In the genomic region with DNA sequence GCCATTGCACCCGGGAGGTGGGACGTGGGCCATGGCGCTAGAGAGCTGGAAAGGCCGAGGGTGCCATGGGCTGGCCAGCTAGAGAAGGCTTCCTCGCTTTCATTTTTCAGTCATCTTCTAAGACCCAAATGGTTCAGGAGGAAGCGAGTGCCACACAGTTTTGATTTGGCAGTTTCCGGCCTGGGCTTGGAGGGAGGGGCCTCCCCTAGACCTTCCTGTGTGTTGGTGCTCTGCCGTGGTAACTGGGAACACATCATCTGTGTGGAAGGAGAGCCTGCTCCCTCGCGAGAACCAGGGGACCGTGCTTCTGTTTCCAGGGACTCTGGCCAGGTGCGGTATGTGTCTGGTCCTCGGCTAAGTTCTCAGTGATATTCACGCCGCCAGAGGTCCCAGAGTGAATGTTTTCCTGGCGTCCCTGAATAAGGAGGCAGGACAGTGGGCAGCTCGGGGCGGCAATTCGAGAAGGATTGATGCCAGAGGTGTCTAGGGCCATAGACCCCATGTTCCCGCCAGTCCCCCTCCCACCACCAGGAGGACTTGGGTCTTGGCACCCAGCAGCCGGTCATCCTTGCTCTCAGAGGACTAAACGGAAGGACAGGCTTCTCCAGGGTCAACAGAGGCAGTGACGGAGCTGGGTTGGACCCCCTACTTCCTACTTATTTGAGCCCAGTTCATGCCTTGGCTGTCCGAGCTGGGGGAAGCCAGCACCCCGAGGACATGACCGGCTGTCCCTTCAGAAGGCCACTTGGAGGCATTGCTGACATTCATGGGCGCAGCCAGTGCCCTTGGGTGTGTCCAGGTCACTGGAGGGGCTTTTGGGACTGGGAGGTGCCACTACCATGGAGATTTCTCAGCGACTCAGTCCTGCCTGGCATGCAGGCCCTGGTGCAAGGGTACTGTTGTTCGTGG, we compare ENCODE assay signal across 9 cellular contexts. TPM values are rescaled to one million over a fixed set of nuclear protein-coding genes. Genes with fewer than 3 reads are reported as not detected.
DNase-seq lines count a peak whose midpoint lies in the region; ATAC-seq, FAIRE-seq and TF ChIP-seq lines count a peak whose summit lies in the region.
"Had no signal": no experiment of that assay in that cellular context is flagged by ENCODE, and none has a peak within 500 bp of the region (broad histone marks: within the 10 kb centered on the region; RNA-seq: fewer than 3 reads in every experiment).

No MANE protein-coding gene starts in this region.

- ATAC-seq in HG02852 (IDR thresholded peaks at IDR 0.05; ENCODE audit: unreplicated experiment), result no peak
- ATAC-seq in HG03521 (IDR thresholded peaks at IDR 0.05; ENCODE audit: unreplicated experiment), result no peak

- FAIRE-seq in GM12892 (lab: Jason Lieb, UNC), result peak; percentile 61
- FAIRE-seq: astrocyte had no signal

- DNase-seq in GM12892 (ENCODE audit: insufficient read length) (peak; percentile 65), choroid plexus epithelial cell (ENCODE audit: low read depth) (no peak), HPDE6-E6E7 (ENCODE audit: extremely low spot score) (no peak), thyroid gland (no peak)
- peak; percentile 51 to 61 for DNase-seq in activated CD4-positive, alpha-beta T cell treated with anti-CD3 and anti-CD28 coated beads for 4 hours
- DNase-seq in stimulated activated CD4-positive, alpha-beta T cell treated with anti-CD3 and anti-CD28 coated beads, Interleukin-2, amount 100 ng/mL, for 48 hours, result peak; percentile 33 to 41

- H3K36me3 ChIP-seq in thyroid gland, result no peaks in the 10 kb centered on the region

- WGBS in thyroid gland, 2 donors, result 85 to 86% methylated on average over 16 to 18 of the region's 29 CpGs

- no peaks in the 10 kb centered on the region for H3K9me3 ChIP-seq in thyroid gland

- TF ChIP-seq CTCF in choroid plexus epithelial cell (conservative IDR thresholded peaks at IDR 0.05; ENCODE audit: low read depth, low read length) (peak; percentile 4), thyroid gland (IDR thresholded peaks at IDR 0.05) (no peak)

- H3K27me3 ChIP-seq in thyroid gland, result no peaks in the 10 kb centered on the region

- H3K4me3 ChIP-seq in choroid plexus epithelial cell (ENCODE audit: low read depth, low read length) (no peak overlapping the region), thyroid gland (replicated peaks in 1 of 3) (no peak overlapping the region)

- TF ChIP-seq POLR2A in GM12892 (IDR thresholded peaks at IDR 0.05; ENCODE audit: low read depth, low read length), result peak; percentile 16; the same call in 1 of the 2 replicates
- no peak for TF ChIP-seq POLR2A in thyroid gland (IDR thresholded peaks at IDR 0.05)

- peaks cover 16 to 19% of the 10 kb centered on the region in 2 donors for H3K4me1 ChIP-seq in thyroid gland

- no peak overlapping the region for H3K27ac ChIP-seq in thyroid gland

- intact Hi-C loops in thyroid gland (cut with DNase I), result no loop called here

RNA-seq across cellular contexts. Expression of a gene that starts 2.7 kb away (rescaled TPM):
- 4.7 TPM for polyA plus RNA-seq in GM12892 (2012; ENCODE audit: missing spikeins)
- total RNA-seq in thyroid gland, result 10 to 100 TPM; 24.3 to 48.3 (median 30.4) TPM

RNA-seq across cellular contexts. Expression of a gene that starts 50.7 kb away (rescaled TPM):
- polyA plus RNA-seq in GM12892 (2012; ENCODE audit: missing spikeins), result 50.2 TPM
- total RNA-seq in thyroid gland, result 1 to 10 TPM; 3.1 to 7.3 (median 6.1) TPM

Comparison
In these comparisons a context has a peak if more than half of its experiments do, and no peak if none do; other contexts are left out.
1. DNase-seq: peak in GM12892 (single experiment), activated CD4-positive, alpha-beta T cell treated with anti-CD3 and anti-CD28 coated beads for 4 hours (2 of 2) and stimulated activated CD4-positive, alpha-beta T cell treated with anti-CD3 and anti-CD28 coated beads, Interleukin-2, amount 100 ng/mL, for 48 hours (2 of 2); none in choroid plexus epithelial cell (single experiment), HPDE6-E6E7 (single experiment) and thyroid gland (0 of 2).